29 cellular contexts compared by ENCODE assay signal in genomic region chr5:29143266-29143665, GRCh38.
"Had no signal": no experiment of that assay in that cellular context is flagged by ENCODE, and none has a peak within 500 bp of the region (broad histone marks: within the 10 kb centered on the region; RNA-seq: fewer than 3 reads in every experiment).

No MANE protein-coding gene starts in this region.

- H3K27ac ChIP-seq: breast epithelium, esophagus muscularis mucosa, foreskin keratinocyte, heart right ventricle, left lung, lower lobe of right lung, skin epidermis, testis, transverse colon had no signal

- H3K27ac Mint-ChIP-seq: activated B cell treated with CpG ODN at 0.5 μM for 24 hours; activated CD8-positive, alpha-beta T cell treated with anti-CD3 and anti-CD28 coated beads for 36 hours; activated naive CD4-positive, alpha-beta T cell treated with anti-CD3 and anti-CD28 coated beads, Interleukin-2, amount 50 U/mL, for 24 hours; activated naive CD8-positive, alpha-beta T cell treated with anti-CD3 and anti-CD28 coated beads, Interleukin-2, amount 50 U/mL, for 24 hours; activated T-helper 17 cell treated with anti-CD3 and anti-CD28 coated beads, Interleukin-2, amount 50 U/mL, for 72 hours; dendritic cell treated with granulocyte-macrophage colony-stimulating factor and Interleukin-4, amounts not matched to agents 40 ng/mL and 50 ng/mL, for 4 days; natural killer cell; T-helper 17 cell had no signal

- H3K27me3 Mint-ChIP-seq: activated B cell treated with CpG ODN at 0.5 μM for 24 hours; activated CD8-positive, alpha-beta T cell treated with anti-CD3 and anti-CD28 coated beads for 36 hours; activated naive CD4-positive, alpha-beta T cell treated with anti-CD3 and anti-CD28 coated beads, Interleukin-2, amount 50 U/mL, for 24 hours; activated naive CD8-positive, alpha-beta T cell treated with anti-CD3 and anti-CD28 coated beads, Interleukin-2, amount 50 U/mL, for 24 hours; activated T-helper 17 cell treated with anti-CD3 and anti-CD28 coated beads, Interleukin-2, amount 50 U/mL, for 72 hours; central memory CD8-positive, alpha-beta T cell; dendritic cell treated with granulocyte-macrophage colony-stimulating factor and Interleukin-4, amounts not matched to agents 40 ng/mL and 50 ng/mL, for 4 days; T-helper 17 cell had no signal

- ATAC-seq: activated CD8-positive, alpha-beta T cell treated with anti-CD3 and anti-CD28 coated beads for 36 hours; activated naive CD8-positive, alpha-beta T cell treated with anti-CD3 and anti-CD28 coated beads, Interleukin-2, amount 50 U/mL, for 24 hours; activated T-cell treated with anti-CD3 and anti-CD28 coated beads, Interleukin-2, amount 50 U/mL, for 4 hours; activated T-helper 17 cell treated with anti-CD3 and anti-CD28 coated beads, Interleukin-2, amount 50 U/mL, for 72 hours; foreskin keratinocyte; heart right ventricle; left lung; lower lobe of right lung; natural killer cell; sciatic nerve; stimulated activated naive CD8-positive, alpha-beta T cell treated with anti-CD3 and anti-CD28 coated beads, Interleukin-15, Interleukin-2, amounts not matched to agents 100 U/mL and 50 U/mL, for 24 hours; T-helper 17 cell had no signal

- DNase-seq: activated B cell treated with CpG ODN at 0.5 μM for 24 hours; activated CD4-positive, alpha-beta T cell treated with anti-CD3 and anti-CD28 coated beads, Interleukin-2, amount 50 U/mL, for 1 hour; activated CD8-positive, alpha-beta T cell treated with anti-CD3 and anti-CD28 coated beads for 36 hours; activated gamma-delta T cell treated with Interleukin-2 at 50 U/mL for 16 hours; activated naive CD8-positive, alpha-beta T cell treated with anti-CD3 and anti-CD28 coated beads, Interleukin-2, amount 50 U/mL, for 24 hours; activated T-cell treated with anti-CD3 and anti-CD28 coated beads, Interleukin-2, amount 50 U/mL, for 4 hours; amygdala; effector CD4-positive, alpha-beta T cell; foreskin keratinocyte; heart right ventricle; left lung; lower lobe of right lung; mesenchymal stem cell; natural killer cell; stimulated activated CD4-positive, alpha-beta T cell treated with anti-CD3 and anti-CD28 coated beads, Interleukin-12 subunit alpha, Interleukin-12 subunit beta, amount 100 ng/mL, for 4 hours; stimulated activated CD4-positive, alpha-beta T cell treated with anti-CD3 and anti-CD28 coated beads, Interleukin-4, amount 100 ng/mL, for 1 hour; stimulated activated naive CD8-positive, alpha-beta T cell treated with anti-CD3 and anti-CD28 coated beads, Interleukin-15, Interleukin-2, amounts not matched to agents 100 U/mL and 50 U/mL, for 24 hours; T-helper 17 cell; T1000; testis; transverse colon had no signal

- H3K36me3 ChIP-seq: breast epithelium, esophagus muscularis mucosa, heart right ventricle, left lung, lower lobe of right lung, transverse colon had no signal

- H3K4me3 ChIP-seq: breast epithelium, esophagus muscularis mucosa, heart right ventricle, left lung, lower lobe of right lung, skin epidermis, testis, transverse colon had no signal

- H3K4me1 ChIP-seq: breast epithelium, esophagus muscularis mucosa, foreskin keratinocyte, heart right ventricle, left lung, lower lobe of right lung, testis, transverse colon had no signal

- H3K4me3 Mint-ChIP-seq: activated B cell treated with CpG ODN at 0.5 μM for 24 hours; activated CD8-positive, alpha-beta T cell treated with anti-CD3 and anti-CD28 coated beads for 36 hours; activated naive CD4-positive, alpha-beta T cell treated with anti-CD3 and anti-CD28 coated beads, Interleukin-2, amount 50 U/mL, for 24 hours; activated naive CD8-positive, alpha-beta T cell treated with anti-CD3 and anti-CD28 coated beads, Interleukin-2, amount 50 U/mL, for 24 hours; activated T-cell treated with anti-CD3 and anti-CD28 coated beads, Interleukin-2, amount 50 U/mL, for 4 hours; activated T-helper 17 cell treated with anti-CD3 and anti-CD28 coated beads, Interleukin-2, amount 50 U/mL, for 72 hours; central memory CD8-positive, alpha-beta T cell; dendritic cell treated with granulocyte-macrophage colony-stimulating factor and Interleukin-4, amounts not matched to agents 40 ng/mL and 50 ng/mL, for 4 days; natural killer cell; T-helper 17 cell had no signal

- H3K36me3 Mint-ChIP-seq: activated naive CD4-positive, alpha-beta T cell treated with anti-CD3 and anti-CD28 coated beads, Interleukin-2, amount 50 U/mL, for 24 hours; natural killer cell had no signal

- H3K4me1 Mint-ChIP-seq: activated B cell treated with CpG ODN at 0.5 μM for 24 hours; activated naive CD4-positive, alpha-beta T cell treated with anti-CD3 and anti-CD28 coated beads, Interleukin-2, amount 50 U/mL, for 24 hours; activated naive CD8-positive, alpha-beta T cell treated with anti-CD3 and anti-CD28 coated beads, Interleukin-2, amount 50 U/mL, for 24 hours; activated T-helper 17 cell treated with anti-CD3 and anti-CD28 coated beads, Interleukin-2, amount 50 U/mL, for 72 hours; central memory CD8-positive, alpha-beta T cell; natural killer cell; T-helper 17 cell had no signal

- H3K27me3 ChIP-seq: breast epithelium, esophagus muscularis mucosa, foreskin keratinocyte, heart right ventricle, left lung, testis, transverse colon had no signal

- H3K9me3 ChIP-seq: breast epithelium, esophagus muscularis mucosa, lower lobe of right lung, testis, transverse colon had no signal

- H3K9me3 Mint-ChIP-seq: activated B cell treated with CpG ODN at 0.5 μM for 24 hours; activated naive CD4-positive, alpha-beta T cell treated with anti-CD3 and anti-CD28 coated beads, Interleukin-2, amount 50 U/mL, for 24 hours; activated naive CD8-positive, alpha-beta T cell treated with anti-CD3 and anti-CD28 coated beads, Interleukin-2, amount 50 U/mL, for 24 hours; central memory CD8-positive, alpha-beta T cell; dendritic cell treated with granulocyte-macrophage colony-stimulating factor and Interleukin-4, amounts not matched to agents 40 ng/mL and 50 ng/mL, for 4 days had no signal
